ENCODE assay signal across 7 cellular contexts in genomic region chr13:46603165-46603603, GRCh38. TPM values are rescaled to one million over a fixed set of nuclear protein-coding genes. Genes with fewer than 3 reads are reported as not detected.
DNase-seq lines count a peak whose midpoint lies in the region; TF ChIP-seq lines count a peak whose summit lies in the region.

No MANE protein-coding gene starts in this region.

- no peak overlapping the region for H3K27ac ChIP-seq in osteoblast (ENCODE audit: low read depth, low read length)
- H3K27ac ChIP-seq in caudate nucleus (ENCODE audit: low read depth, low read length) = no peak overlapping the region

- no peak overlapping the region for H3K4me3 ChIP-seq in GM12864 (ENCODE audit: low read depth, low read length)
- no peak overlapping the region for H3K4me3 ChIP-seq in osteoblast (ENCODE audit: insufficient read depth, low read length)

- H3K27ac Mint-ChIP-seq in endothelial cell (ENCODE audit: unreplicated experiment) = no peak overlapping the region

- peaks cover 25% of the 10 kb centered on the region for H4K20me1 ChIP-seq in osteoblast (ENCODE audit: insufficient read depth, low read length)

- no peaks in the 10 kb centered on the region for H3K27me3 ChIP-seq in osteoblast (ENCODE audit: insufficient read depth, low read length)

- no peaks in the 10 kb centered on the region for H3K9me3 ChIP-seq in osteoblast (ENCODE audit: low read depth, low read length)

- H3K9me3 Mint-ChIP-seq in endothelial cell (ENCODE audit: unreplicated experiment) = no peaks in the 10 kb centered on the region

- H3K4me1 Mint-ChIP-seq in endothelial cell (ENCODE audit: unreplicated experiment) = peaks cover 67% of the 10 kb centered on the region

- TF ChIP-seq CTCF in GM12864 (IDR thresholded peaks at IDR 0.05; ENCODE audit: low read depth, low read length, missing control alignments) = peak; percentile 23
- peak; percentile 12 for TF ChIP-seq CTCF in endothelial cell (IDR thresholded peaks at IDR 0.05; ENCODE audit: unreplicated experiment)
- TF ChIP-seq CTCF in osteoblast (IDR thresholded peaks at IDR 0.05; ENCODE audit: extremely low read depth, low read depth, low read length) = peak; percentile 46

- no peak overlapping the region for H3K4me3 Mint-ChIP-seq in endothelial cell (ENCODE audit: unreplicated experiment)

- no peak overlapping the region for H2AFZ ChIP-seq in osteoblast (ENCODE audit: low read length)

- peaks cover 5% of the 10 kb centered on the region for H3K27me3 Mint-ChIP-seq in endothelial cell (ENCODE audit: unreplicated experiment)

- peaks cover 10% of the 10 kb centered on the region for H3K4me1 ChIP-seq in osteoblast (ENCODE audit: insufficient read depth, low read length)

- no peaks in the 10 kb centered on the region for H3K36me3 Mint-ChIP-seq in endothelial cell (ENCODE audit: low read depth, unreplicated experiment)

- H3K79me2 ChIP-seq in osteoblast (ENCODE audit: insufficient read depth, low read length) = peaks cover 76% of the 10 kb centered on the region

- DNase-seq in GM12864 (ENCODE audit: low read depth) (no peak), LoVo (ENCODE audit: low spot score) (peak; percentile 60), endothelial cell (ENCODE audit: low spot score) (no peak), osteoblast (ENCODE audit: insufficient read length, low spot score, missing footprints) (no peak), caudate nucleus (lab: John Stamatoyannopoulos, UW) (no peak), pons (ENCODE audit: low spot score) (no peak)
- no peak for DNase-seq in stimulated activated CD8-positive, alpha-beta memory T cell treated with anti-CD3 and anti-CD28 coated beads, Interleukin-4, amount 100 ng/mL, for 48 hours

- no peaks in the 10 kb centered on the region for H3K36me3 ChIP-seq in osteoblast (ENCODE audit: insufficient read depth, low read length)

- no peak overlapping the region for H3K4me2 ChIP-seq in osteoblast (ENCODE audit: insufficient read depth, low read length)

RNA-seq across cellular contexts. Expression of gene LRCH1, which starts 50.2 kb away (rescaled TPM):
- total RNA-seq in endothelial cell (ENCODE audit: unreplicated experiment) (45.6 TPM), osteoblast (6.9 and 7.1 TPM in 2 replicates)
